In the genomic region with DNA sequence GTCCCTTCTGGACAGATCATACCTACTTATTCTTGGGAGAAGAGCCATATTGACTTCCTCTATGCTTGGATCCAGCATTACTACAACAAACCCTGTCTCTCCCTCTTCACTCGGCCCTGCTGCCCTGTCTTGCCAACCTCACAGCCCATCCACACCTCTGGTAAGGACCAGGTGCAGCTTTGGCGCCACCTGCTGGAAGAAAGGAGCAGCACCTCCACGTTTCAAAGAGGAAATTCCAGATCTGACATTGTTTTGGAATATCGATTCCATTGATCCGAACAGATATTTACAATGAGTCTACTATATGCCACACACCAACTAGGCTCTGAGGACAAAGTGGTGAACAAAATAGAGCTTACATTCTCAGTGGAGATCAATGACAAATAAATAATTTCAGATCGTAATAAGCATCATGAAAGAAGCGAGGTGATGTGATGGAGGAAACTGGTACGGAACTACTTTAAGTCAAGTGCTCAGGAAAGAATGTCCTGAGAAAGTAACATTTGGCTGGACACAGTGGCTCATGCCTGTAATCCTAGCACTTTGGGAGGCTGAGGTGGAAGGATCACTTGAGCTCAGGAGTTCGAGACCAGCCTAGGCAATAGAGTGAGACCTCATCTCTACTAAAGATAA, we compare ENCODE assay signal across 8 cellular contexts. TPM values are rescaled to one million over a fixed set of nuclear protein-coding genes. Genes with fewer than 3 reads are reported as not detected.
DNase-seq lines count a peak whose midpoint lies in the region; ATAC-seq and TF ChIP-seq lines count a peak whose summit lies in the region.

No MANE protein-coding gene starts in this region.

- DNase-seq in GM10248 (ENCODE audit: extremely low spot score) (peak; percentile 83), NCI-H128 (lab: John Stamatoyannopoulos, UW; ENCODE audit: unreplicated experiment) (peak; percentile 71), T-helper 2 cell (peak; percentile 48 to 66 (median 63)), amniotic stem cell (lab: John Stamatoyannopoulos, UW) (peak; percentile 22), right cardiac atrium (peak; percentile 76 to 87 (median 85)), sigmoid colon (peak; percentile 85)

- CTCF ChIA-PET in GM10248 (lab: Yijun Ruan, JAX): interaction anchor here (0.7 to 11.1 kb wide), 50 partner anchors 8 to 363 kb away, joined by 3 to 159 read pairs (median 4); a partner anchor contains a TSS

- intact Hi-C loops in right cardiac atrium (cut with DNase I): loop anchor here (2.0 to 5.0 kb wide), 4 partner anchors 53 to 157 kb away; no protein-coding TSS in a partner anchor
- intact Hi-C loops in sigmoid colon (cut with DNase I): loop anchor here (1.0 to 5.0 kb wide), 3 partner anchors 55 to 157 kb away; no protein-coding TSS in a partner anchor

- ATAC-seq in right cardiac atrium (peak; percentile 73 to 86), GM19351 (IDR thresholded peaks at IDR 0.05; ENCODE audit: unreplicated experiment) (no peak), HG03520 (IDR thresholded peaks at IDR 0.05; ENCODE audit: unreplicated experiment) (no peak)

- H3K9me3 ChIP-seq in right cardiac atrium (ENCODE audit: control insufficient read depth, low read length) (no peaks in the 10 kb centered on the region), sigmoid colon (no peaks in the 10 kb centered on the region)

- no peaks in the 10 kb centered on the region for H3K4me1 ChIP-seq in right cardiac atrium (ENCODE audit: control insufficient read depth, insufficient read depth, low read length)
- peaks cover 0 to 6% (median 0%) of the 10 kb centered on the region in 4 donors for H3K4me1 ChIP-seq in sigmoid colon

- no peaks in the 10 kb centered on the region for H3K36me3 ChIP-seq in sigmoid colon

- WGBS in right cardiac atrium: 26% methylated on average over 9 of the region's 9 CpGs
- WGBS in sigmoid colon, 2 donors: 23 to 28% methylated on average over 9 of the region's 9 CpGs

- H3K27me3 ChIP-seq in right cardiac atrium (ENCODE audit: control insufficient read depth, insufficient read depth): no peaks in the 10 kb centered on the region
- no peaks in the 10 kb centered on the region for H3K27me3 ChIP-seq in sigmoid colon

- POLR2A ChIA-PET in GM10248 (lab: Yijun Ruan, JAX): no interaction called here

- TF ChIP-seq POLR2A in sigmoid colon (IDR thresholded peaks at IDR 0.05): no peak

- H3K27ac ChIP-seq in right cardiac atrium (ENCODE audit: low read length) (no peak overlapping the region), sigmoid colon (no peak overlapping the region)

- no peak overlapping the region for H3K4me3 ChIP-seq in right cardiac atrium (ENCODE audit: low read length)
- H3K4me3 ChIP-seq in sigmoid colon: no peak overlapping the region

- TF ChIP-seq EP300 in sigmoid colon (IDR thresholded peaks at IDR 0.05): no peak

- peak; percentile 92 for TF ChIP-seq CTCF in GM10248 (IDR thresholded peaks at IDR 0.05; ENCODE audit: control extremely low read depth, extremely low read depth, low read depth, missing control alignments)
- TF ChIP-seq CTCF in sigmoid colon (IDR thresholded peaks at IDR 0.05): peak; percentile 90 to 97 (median 95)

RNA-seq across cellular contexts. Expression of a gene that starts 18.7 kb away (rescaled TPM):
- total RNA-seq in right cardiac atrium (1 to 10 TPM in 1 of 4 donors, under 1 TPM in 3; 0.31 to 1.1 (median 0.81) TPM), sigmoid colon (1 to 10 TPM; 1.3 to 8.1 (median 6.2) TPM)
- polyA plus RNA-seq in right cardiac atrium (0.43 TPM), sigmoid colon (10 to 100 TPM in 1 of 3 donors, 1 to 10 TPM in 2; 2.1 to 26.5 (median 4.2) TPM)

Comparison
In these comparisons a context has a peak if more than half of its experiments do, and no peak if none do; other contexts are left out.
1. DNase-seq: peak in every context shown above with its lines; median percentile 85 in right cardiac atrium; 85 in sigmoid colon; 83 in GM10248; 71 in NCI-H128; 63 in T-helper 2 cell; 22 in amniotic stem cell.
2. ATAC-seq: peak in right cardiac atrium (2 of 2); none in GM19351 (single experiment) and HG03520 (single experiment).